ENCODE assay signal across 9 cellular contexts in genomic region chr20:58892126-58892931, GRCh38. TPM values are rescaled to one million over a fixed set of nuclear protein-coding genes. Genes with fewer than 3 reads are reported as not detected.
DNase-seq lines count a peak whose midpoint lies in the region; ATAC-seq and TF ChIP-seq lines count a peak whose summit lies in the region.
"Had no signal": no experiment of that assay in that cellular context is flagged by ENCODE, and none has a peak within 500 bp of the region (broad histone marks: within the 10 kb centered on the region; RNA-seq: fewer than 3 reads in every experiment).

No MANE protein-coding gene starts in this region.

- H3K4me1 Mint-ChIP-seq in Calu3 (ENCODE audit: low read depth, unreplicated experiment) (peaks cover 36% of the 10 kb centered on the region), mesothelial cell of epicardium (peaks cover 54% of the 10 kb centered on the region)
- peaks cover 51% of the 10 kb centered on the region for H3K4me1 Mint-ChIP-seq in activated CD8-positive, alpha-beta memory T cell treated with anti-CD3 and anti-CD28 coated beads, Interleukin-2, amount 10 ng/mL, durations not matched to agents 7 days and 5 days

- ATAC-seq in HG03039 (IDR thresholded peaks at IDR 0.05; ENCODE audit: unreplicated experiment), result peak; percentile 10
- ATAC-seq in activated CD8-positive, alpha-beta memory T cell treated with anti-CD3 and anti-CD28 coated beads, Interleukin-2, amount 10 ng/mL, durations not matched to agents 7 days and 5 days, result peak; percentile 2

- H3K36me3 Mint-ChIP-seq in Calu3 (ENCODE audit: insufficient read depth, unreplicated experiment), result peaks cover 98% of the 10 kb centered on the region
- H3K36me3 Mint-ChIP-seq in activated CD8-positive, alpha-beta memory T cell treated with anti-CD3 and anti-CD28 coated beads, Interleukin-2, amount 10 ng/mL, durations not matched to agents 7 days and 5 days, result peaks cover 40% of the 10 kb centered on the region
- H3K36me3 Mint-ChIP-seq in mesothelial cell of epicardium, result no peaks in the 10 kb centered on the region

- H3K27me3 ChIP-seq in endocrine pancreas (ENCODE audit: control insufficient read depth, insufficient read depth, low read length), result no peaks in the 10 kb centered on the region

- intact Hi-C loops in Calu3 (cut with micrococcal nuclease; ENCODE audit: unreplicated experiment), result loop anchor here (5.0 kb wide), 1 partner anchor 90 kb away; the partner anchor contains the start of gene NELFCD

- peaks cover 25% of the 10 kb centered on the region for H3K4me1 ChIP-seq in endocrine pancreas (ENCODE audit: control insufficient read depth, insufficient read depth, low read length)

- H3K4me3 ChIP-seq in endocrine pancreas (ENCODE audit: control insufficient read depth, insufficient read depth, low read length), result peak overlapping the region; percentile 92

- peak overlapping the region; percentile 77 for H3K9ac ChIP-seq in endocrine pancreas (ENCODE audit: control insufficient read depth, insufficient read depth, low read length)

- H3K4me3 Mint-ChIP-seq in Calu3 (ENCODE audit: low read depth, unreplicated experiment), result peak overlapping the region; percentile 88
- H3K4me3 Mint-ChIP-seq in activated CD8-positive, alpha-beta memory T cell treated with anti-CD3 and anti-CD28 coated beads, Interleukin-2, amount 10 ng/mL, durations not matched to agents 7 days and 5 days, result peak overlapping the region; percentile 97
- H3K4me3 Mint-ChIP-seq in mesothelial cell of epicardium, result peak overlapping the region; percentile 93

- H3K9me3 Mint-ChIP-seq in Calu3 (ENCODE audit: low read depth, unreplicated experiment) (no peaks in the 10 kb centered on the region), mesothelial cell of epicardium (no peaks in the 10 kb centered on the region)
- no peaks in the 10 kb centered on the region for H3K9me3 Mint-ChIP-seq in activated CD8-positive, alpha-beta memory T cell treated with anti-CD3 and anti-CD28 coated beads, Interleukin-2, amount 10 ng/mL, durations not matched to agents 7 days and 5 days (ENCODE audit: low read depth)

- no peaks in the 10 kb centered on the region for H3K27me3 Mint-ChIP-seq in Calu3 (ENCODE audit: unreplicated experiment)
- H3K27me3 Mint-ChIP-seq in activated CD8-positive, alpha-beta memory T cell treated with anti-CD3 and anti-CD28 coated beads, Interleukin-2, amount 10 ng/mL, durations not matched to agents 7 days and 5 days, result no peaks in the 10 kb centered on the region
- H3K27me3 Mint-ChIP-seq in mesothelial cell of epicardium (ENCODE audit: low read depth), result no peaks in the 10 kb centered on the region

- TF ChIP-seq CTCF in Calu3 (IDR thresholded peaks at IDR 0.05; ENCODE audit: unreplicated experiment) (no peak), mesothelial cell of epicardium (IDR thresholded peaks at IDR 0.05; ENCODE audit: unreplicated experiment) (no peak)

- peaks cover 3% of the 10 kb centered on the region for H3K36me3 ChIP-seq in endocrine pancreas (ENCODE audit: control insufficient read depth, insufficient read depth, low read length)

- DNase-seq in Calu3, result peak; percentile 87
- DNase-seq in NCI-H82 (lab: John Stamatoyannopoulos, UW), result peak; percentile 93
- DNase-seq in activated CD8-positive, alpha-beta memory T cell treated with anti-CD3 and anti-CD28 coated beads, Interleukin-2, amount 10 ng/mL, durations not matched to agents 7 days and 5 days, result peak; percentile 81
- DNase-seq in mesothelial cell of epicardium (ENCODE audit: low spot score in 2 of 2, unreplicated experiment in 2 of 2), result peak; percentile 70 to 71
- DNase-seq in stimulated activated CD8-positive, alpha-beta memory T cell treated with anti-CD3 and anti-CD28 coated beads, Interleukin-4, amount 100 ng/mL, for 24 hours (ENCODE audit: low read depth), result peak; percentile 68
- DNase-seq in middle frontal gyrus (ENCODE audit: extremely low spot score, low spot score), result no peak

- H3K27ac Mint-ChIP-seq in Calu3 (ENCODE audit: unreplicated experiment), result peak overlapping the region; percentile 96
- H3K27ac Mint-ChIP-seq in activated CD8-positive, alpha-beta memory T cell treated with anti-CD3 and anti-CD28 coated beads, Interleukin-2, amount 10 ng/mL, durations not matched to agents 7 days and 5 days, result peak overlapping the region; percentile 98
- peak overlapping the region; percentile 98 for H3K27ac Mint-ChIP-seq in mesothelial cell of epicardium

- CTCF ChIA-PET in Calu3 (lab: Charles Lee), result no interaction called here
- CTCF ChIA-PET in activated CD8-positive, alpha-beta memory T cell treated with anti-CD3 and anti-CD28 coated beads, Interleukin-2, amount 10 ng/mL, durations not matched to agents 7 days and 5 days (lab: Charles Lee), result no interaction called here

- no peaks in the 10 kb centered on the region for H3K9me3 ChIP-seq in endocrine pancreas (ENCODE audit: control insufficient read depth, low read length)

- no TSS peak for BruUV-seq in Calu3 (replicated peaks; lab: Mats Ljungman, UMichigan)

RNA-seq across cellular contexts. Expression of gene GNAS, which starts 39.8 kb away (rescaled TPM):
- total RNA-seq in Calu3 (2022) (1,324 and 1,410 TPM in 2 replicates), mesothelial cell of epicardium (1,218 to 1,240 TPM (median 1,226 TPM) in 3 replicates)
- 100 to 1,000 TPM; 817 to 859 TPM for total RNA-seq in activated CD8-positive, alpha-beta memory T cell treated with anti-CD3 and anti-CD28 coated beads, Interleukin-2, amount 10 ng/mL, durations not matched to agents 7 days and 5 days

RNA-seq across cellular contexts. Expression of gene GNAS-AS1, which starts 41.6 kb away (rescaled TPM):
- total RNA-seq in Calu3 (2022), result 0.59 TPM in 1 of 2 replicates, not detected in the other
- total RNA-seq in activated CD8-positive, alpha-beta memory T cell treated with anti-CD3 and anti-CD28 coated beads, Interleukin-2, amount 10 ng/mL, durations not matched to agents 7 days and 5 days, result 1 to 10 TPM in 1 of 2 experiments, under 1 TPM in 1; 0.89 to 1.8 TPM
- total RNA-seq in mesothelial cell of epicardium, result 5.8 to 6.3 TPM (median 5.9 TPM) in 3 replicates
- total RNA-seq: glomerular endothelial cell had no signal
